16 cellular contexts compared by ENCODE assay signal in genomic region chr19:11626252-11626651, GRCh38.
"Had no signal": no experiment of that assay in that cellular context is flagged by ENCODE, and none has a peak within 500 bp of the region (broad histone marks: within the 10 kb centered on the region; RNA-seq: fewer than 3 reads in every experiment).

No MANE protein-coding gene starts in this region.

- H3K9me3 ChIP-seq: body of pancreas, mucosa of descending colon had no signal

- H3K27me3 Mint-ChIP-seq: activated naive CD8-positive, alpha-beta T cell treated with anti-CD3 and anti-CD28 coated beads for 36 hours had no signal

- H3K27me3 ChIP-seq: body of pancreas had no signal

- H3K27ac ChIP-seq: body of pancreas, parathyroid adenoma, skin epidermis had no signal

- ATAC-seq: activated CD8-positive, alpha-beta T cell treated with anti-CD3 and anti-CD28 coated beads for 36 hours; body of pancreas; esophagus mucosa; mucosa of descending colon; naive thymus-derived CD4-positive, alpha-beta T cell; T-helper 17 cell had no signal

- H3K27ac Mint-ChIP-seq: activated CD8-positive, alpha-beta T cell treated with anti-CD3 and anti-CD28 coated beads for 36 hours; activated naive CD8-positive, alpha-beta T cell treated with anti-CD3 and anti-CD28 coated beads for 36 hours; naive thymus-derived CD4-positive, alpha-beta T cell; T-helper 17 cell; type B pancreatic cell had no signal

- H3K4me3 Mint-ChIP-seq: activated CD8-positive, alpha-beta T cell treated with anti-CD3 and anti-CD28 coated beads for 36 hours; activated naive CD8-positive, alpha-beta T cell treated with anti-CD3 and anti-CD28 coated beads for 36 hours; type B pancreatic cell had no signal

- H3K4me1 ChIP-seq: parathyroid adenoma had no signal

- H3K9me3 Mint-ChIP-seq: activated CD8-positive, alpha-beta T cell treated with anti-CD3 and anti-CD28 coated beads for 36 hours; activated naive CD8-positive, alpha-beta T cell treated with anti-CD3 and anti-CD28 coated beads for 36 hours had no signal

- H3K4me3 ChIP-seq: body of pancreas, mucosa of descending colon, skin epidermis had no signal

- DNase-seq: activated CD4-positive, alpha-beta T cell treated with anti-CD3 and anti-CD28 coated beads for 48 hours; activated CD8-positive, alpha-beta T cell treated with anti-CD3 and anti-CD28 coated beads for 36 hours; activated gamma-delta T cell; activated naive CD8-positive, alpha-beta T cell treated with anti-CD3 and anti-CD28 coated beads for 36 hours; activated T-cell treated with anti-CD3 and anti-CD28 coated beads, Interleukin-2, amount 50 U/mL, for 48 hours; naive thymus-derived CD4-positive, alpha-beta T cell; stimulated activated CD4-positive, alpha-beta T cell treated with anti-CD3 and anti-CD28 coated beads, Interleukin-15, amount 100 ng/mL, for 24 hours; stimulated activated CD4-positive, alpha-beta T cell treated with anti-CD3 and anti-CD28 coated beads, Interleukin-4, amount 100 ng/mL, for 1 hour; stimulated activated naive CD4-positive, alpha-beta T cell; T-helper 17 cell had no signal
